1 cellular context compared by ENCODE assay signal in genomic region chr4:169153451-169153850, GRCh38.
TF ChIP-seq lines count a peak whose summit lies in the region.

No MANE protein-coding gene starts in this region.

TF ChIP-seq in GM12878, 131 proteins besides CTCF, POLR2A, EP300 and RAD21 (continued from another document):
- TF ChIP-seq ATF2 (IDR thresholded peaks at IDR 0.05; ENCODE audit: low read length) (no peak), MYB (IDR thresholded peaks at IDR 0.05; ENCODE audit: borderline replicate concordance, low read depth, low read length) (no peak), EZH2 (IDR thresholded peaks at IDR 0.05; ENCODE audit: borderline replicate concordance, control insufficient read depth, low read depth, low read length) (no peak), FOS (IDR thresholded peaks at IDR 0.05; ENCODE audit: borderline replicate concordance, extremely low read depth, insufficient read length) (no peak), CEBPB (IDR thresholded peaks at IDR 0.05; ENCODE audit: borderline replicate concordance in 1 of 2, low read depth in 2 of 2, low read length in 2 of 2) (no peak), PRDM15 (CRISPR knock-in tag; IDR thresholded peaks at IDR 0.05) (no peak), ZBTB40 (IDR thresholded peaks at IDR 0.05; ENCODE audit: borderline replicate concordance) (no peak), YBX1 (IDR thresholded peaks at IDR 0.05) (no peak), ZNF207 (IDR thresholded peaks at IDR 0.05; ENCODE audit: borderline replicate concordance) (no peak), ZZZ3 (IDR thresholded peaks at IDR 0.05; ENCODE audit: control insufficient read depth, insufficient read length, low read depth) (no peak), JUNB (IDR thresholded peaks at IDR 0.05) (no peak), CHD4 (IDR thresholded peaks at IDR 0.05) (no peak)
